Comparison of ENCODE assay signal across 13 cellular contexts in genomic region chr5:116378007-116378831, GRCh38.
DNase-seq lines count a peak whose midpoint lies in the region; TF ChIP-seq lines count a peak whose summit lies in the region.
"Had no signal": no experiment of that assay in that cellular context is flagged by ENCODE, and none has a peak within 500 bp of the region (broad histone marks: within the 10 kb centered on the region; RNA-seq: fewer than 3 reads in every experiment).

No MANE protein-coding gene starts in this region.

- peaks cover 35% of the 10 kb centered on the region for H3K4me1 Mint-ChIP-seq in neural crest cell
- no peaks in the 10 kb centered on the region for H3K4me1 Mint-ChIP-seq in activated naive CD4-positive, alpha-beta T cell treated with anti-CD3 and anti-CD28 coated beads, Interleukin-2, amount 10 ng/mL, durations not matched to agents 7 days and 5 days

- H3K9me3 ChIP-seq in WERI-Rb-1 (ENCODE audit: severe bottlenecking) = no peaks in the 10 kb centered on the region
- no peaks in the 10 kb centered on the region for H3K9me3 ChIP-seq in Karpas-422 (ENCODE audit: low read length)
- H3K9me3 ChIP-seq: heart right ventricle, SJSA1 had no signal

- TF ChIP-seq CTCF in WERI-Rb-1 (IDR thresholded peaks at IDR 0.05; ENCODE audit: low read depth, low read length) (no peak), neural crest cell (conservative IDR thresholded peaks at IDR 0.05) (no peak)

- H3K27me3 Mint-ChIP-seq in neural crest cell (ENCODE audit: low read depth) = no peaks in the 10 kb centered on the region
- H3K27me3 Mint-ChIP-seq in activated naive CD4-positive, alpha-beta T cell treated with anti-CD3 and anti-CD28 coated beads, Interleukin-2, amount 10 ng/mL, durations not matched to agents 7 days and 5 days = no peaks in the 10 kb centered on the region
- H3K27me3 Mint-ChIP-seq: CD4-positive, alpha-beta T cell had no signal

- H2AFZ ChIP-seq in Karpas-422 (ENCODE audit: low read length) = no peak overlapping the region

- H3K36me3 Mint-ChIP-seq in neural crest cell (ENCODE audit: low read depth) = no peaks in the 10 kb centered on the region
- no peaks in the 10 kb centered on the region for H3K36me3 Mint-ChIP-seq in activated naive CD4-positive, alpha-beta T cell treated with anti-CD3 and anti-CD28 coated beads, Interleukin-2, amount 10 ng/mL, durations not matched to agents 7 days and 5 days

- H3K27ac Mint-ChIP-seq in neural crest cell (ENCODE audit: unreplicated experiment) = peak overlapping the region; percentile 88
- H3K27ac Mint-ChIP-seq in activated naive CD4-positive, alpha-beta T cell treated with anti-CD3 and anti-CD28 coated beads, Interleukin-2, amount 10 ng/mL, durations not matched to agents 7 days and 5 days = no peak overlapping the region
- H3K27ac Mint-ChIP-seq: CD4-positive, alpha-beta T cell had no signal

- DNase-seq in ELF-1 (ENCODE audit: low read depth, low spot score) = peak; percentile 73
- DNase-seq in NCI-H2081 (lab: John Stamatoyannopoulos, UW) = peak; percentile 63 to 90
- DNase-seq in WERI-Rb-1 = peak; percentile 84
- no peak for DNase-seq in neural crest cell (ENCODE audit: low read depth, low spot score)
- no peak for DNase-seq in activated naive CD4-positive, alpha-beta T cell treated with anti-CD3 and anti-CD28 coated beads, Interleukin-2, amount 10 ng/mL, durations not matched to agents 7 days and 5 days
- no peak for DNase-seq in AML-193 (lab: John Stamatoyannopoulos, UW)
- DNase-seq in UCSD-AML1 (lab: John Stamatoyannopoulos, UW; ENCODE audit: unreplicated experiment) = no peak
- no peak for DNase-seq in Karpas-422
- DNase-seq: activated CD4-positive, CD25-positive, alpha-beta regulatory T cell; CD4-positive, alpha-beta T cell; mammary epithelial cell had no signal

- H3K4me3 Mint-ChIP-seq in neural crest cell = no peak overlapping the region
- no peak overlapping the region for H3K4me3 Mint-ChIP-seq in activated naive CD4-positive, alpha-beta T cell treated with anti-CD3 and anti-CD28 coated beads, Interleukin-2, amount 10 ng/mL, durations not matched to agents 7 days and 5 days
- H3K4me3 Mint-ChIP-seq: CD4-positive, alpha-beta T cell had no signal

- H3K79me2 ChIP-seq in Karpas-422 (ENCODE audit: low read length) = no peaks in the 10 kb centered on the region

- H3K9me2 ChIP-seq in Karpas-422 (replicated peaks; ENCODE audit: insufficient read depth, low read length) = no peaks in the 10 kb centered on the region

- H4K20me1 ChIP-seq in Karpas-422 (ENCODE audit: insufficient read depth, low read depth, low read length) = no peaks in the 10 kb centered on the region

- no peaks in the 10 kb centered on the region for H3K36me3 ChIP-seq in WERI-Rb-1
- H3K36me3 ChIP-seq in Karpas-422 (ENCODE audit: insufficient read depth, low read length) = no peaks in the 10 kb centered on the region
- H3K36me3 ChIP-seq: heart right ventricle, SJSA1 had no signal

- no peak overlapping the region for H3K9ac ChIP-seq in Karpas-422 (ENCODE audit: low read length)

- peaks cover 15% of the 10 kb centered on the region for H3K4me1 ChIP-seq in Karpas-422 (ENCODE audit: low read length)
- H3K4me1 ChIP-seq: SJSA1 had no signal

- H3K27ac ChIP-seq in WERI-Rb-1 = peak overlapping the region; percentile 67
- no peak overlapping the region for H3K27ac ChIP-seq in Karpas-422 (ENCODE audit: low read length)
- H3K27ac ChIP-seq: heart right ventricle, SJSA1 had no signal

- H3K27me3 ChIP-seq in WERI-Rb-1 (ENCODE audit: insufficient read depth, low read depth, severe bottlenecking) (no peaks in the 10 kb centered on the region), Karpas-422 (ENCODE audit: low read length) (no peaks in the 10 kb centered on the region)
- H3K27me3 ChIP-seq: heart right ventricle, SJSA1 had no signal

- CTCF ChIA-PET in activated naive CD4-positive, alpha-beta T cell treated with anti-CD3 and anti-CD28 coated beads, Interleukin-2, amount 10 ng/mL, durations not matched to agents 7 days and 5 days (lab: Charles Lee) = no interaction called here

- H3K9me3 Mint-ChIP-seq in neural crest cell = peaks cover 4% of the 10 kb centered on the region
- H3K9me3 Mint-ChIP-seq in activated naive CD4-positive, alpha-beta T cell treated with anti-CD3 and anti-CD28 coated beads, Interleukin-2, amount 10 ng/mL, durations not matched to agents 7 days and 5 days = no peaks in the 10 kb centered on the region
- H3K9me3 Mint-ChIP-seq: CD4-positive, alpha-beta T cell had no signal

- no peak overlapping the region for H3K4me2 ChIP-seq in Karpas-422 (ENCODE audit: low read depth, low read length, poor library complexity, severe bottlenecking)

- H3K4me3 ChIP-seq in WERI-Rb-1 (ENCODE audit: low read depth, low read length) (peak overlapping the region; percentile 9; the same call in 1 of the 2 replicates), Karpas-422 (ENCODE audit: low read length) (no peak overlapping the region)
- H3K4me3 ChIP-seq: heart right ventricle, SJSA1 had no signal

Comparison
In these comparisons a context has a peak if more than half of its experiments do, and no peak if none do; other contexts are left out.
1. DNase-seq: peak in ELF-1 (single experiment), NCI-H2081 (2 of 2) and WERI-Rb-1 (single experiment); none in neural crest cell (single experiment), activated naive CD4-positive, alpha-beta T cell treated with anti-CD3 and anti-CD28 coated beads, Interleukin-2, amount 10 ng/mL, durations not matched to agents 7 days and 5 days (single experiment), AML-193 (0 of 2), UCSD-AML1 (single experiment) and Karpas-422 (single experiment).